ENCODE assay signal across 15 cellular contexts in the genomic region with DNA sequence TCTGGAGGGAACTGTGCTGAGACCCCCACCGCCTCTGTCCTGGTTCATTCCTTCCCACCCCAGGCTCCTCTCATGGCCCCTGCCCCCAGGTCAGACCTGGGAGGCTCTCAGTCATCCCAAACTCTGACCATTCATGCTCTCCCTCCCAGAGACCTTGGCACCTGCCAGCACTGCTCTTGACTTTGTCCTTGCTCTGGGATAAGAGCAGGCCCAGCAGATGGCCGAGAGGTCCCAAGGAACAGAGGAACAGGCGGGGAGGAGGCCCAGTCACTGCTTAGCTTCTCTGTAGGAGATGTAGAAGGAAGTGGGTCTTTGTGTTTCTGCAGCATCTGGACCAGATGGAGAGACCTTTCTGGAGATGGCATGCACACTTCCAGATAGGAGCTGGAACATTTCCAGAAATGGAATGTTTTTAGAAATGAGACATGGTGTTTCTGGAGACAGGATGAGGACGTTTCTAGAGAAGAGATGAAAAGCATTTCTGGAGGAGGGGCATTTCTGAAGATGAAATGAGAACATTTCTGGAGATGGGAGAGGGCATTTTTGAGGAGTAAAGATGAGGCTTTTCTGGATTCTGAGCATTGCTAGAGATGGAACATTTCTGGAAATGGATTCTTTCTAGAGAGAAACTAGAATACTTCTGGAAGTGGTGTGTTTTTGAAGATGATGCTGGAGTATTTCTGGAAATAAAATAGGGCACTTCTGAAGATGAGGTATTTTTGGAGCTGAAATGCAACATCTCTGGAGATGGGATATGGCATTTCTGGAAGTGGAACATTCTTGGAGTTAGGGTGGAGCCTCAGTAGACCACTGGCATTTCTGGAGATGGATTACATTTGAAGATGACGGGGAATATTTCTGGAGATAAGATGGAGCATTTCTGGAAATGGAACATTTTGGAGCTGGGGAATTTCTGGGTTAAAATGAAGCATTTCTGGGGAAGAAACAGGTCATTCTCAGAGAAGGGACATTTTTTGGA. TPM values are rescaled to one million over a fixed set of nuclear protein-coding genes. Genes with fewer than 3 reads are reported as not detected.
DNase-seq lines count a peak whose midpoint lies in the region; ATAC-seq and TF ChIP-seq lines count a peak whose summit lies in the region.
"Had no signal": no experiment of that assay in that cellular context is flagged by ENCODE, and none has a peak within 500 bp of the region (broad histone marks: within the 10 kb centered on the region; RNA-seq: fewer than 3 reads in every experiment).

No MANE protein-coding gene starts in this region.

- no peaks in the 10 kb centered on the region for H3K27me3 Mint-ChIP-seq in CD4-positive, alpha-beta T cell
- H3K27me3 Mint-ChIP-seq in neural crest cell (ENCODE audit: low read depth) = no peaks in the 10 kb centered on the region
- H3K27me3 Mint-ChIP-seq: stimulated activated naive B cell treated with anti-CD40 and anti-IgM and Interleukin-4, amounts not matched to agents 10 μg/mL and 1 μg/mL and 100 μg/mL, for 72 hours had no signal

- H3K4me3 ChIP-seq in cardiac fibroblast (replicated peaks in 1 of 2; ENCODE audit: low read depth in 2 of 2, low read length in 2 of 2) = no peak overlapping the region
- H3K4me3 ChIP-seq in body of pancreas = no peak overlapping the region
- no peak overlapping the region for H3K4me3 ChIP-seq in H7 (ENCODE audit: insufficient read depth, low read depth, low read length)
- H3K4me3 ChIP-seq: HAP-1, MG63 had no signal

- CTCF ChIA-PET in CD4-positive, alpha-beta T cell (lab: Charles Lee) = no interaction called here
- CTCF ChIA-PET in HEK293T (lab: Yijun Ruan, JAX) = interaction anchor here (0.7 kb wide), 1 partner anchor 12 kb away, joined by 3 read pairs; no protein-coding TSS in a partner anchor

- TF ChIP-seq CTCF in CD4-positive, alpha-beta T cell (IDR thresholded peaks at IDR 0.05) = no peak
- TF ChIP-seq CTCF in cardiac fibroblast (IDR thresholded peaks at IDR 0.05; ENCODE audit: low read depth, low read length) = no peak
- no peak for TF ChIP-seq CTCF in neural crest cell (conservative IDR thresholded peaks at IDR 0.05)
- no peak for TF ChIP-seq CTCF in body of pancreas (IDR thresholded peaks at IDR 0.05)

- TF ChIP-seq POLR2A in body of pancreas (IDR thresholded peaks at IDR 0.05) = no peak

- ATAC-seq in CD4-positive, alpha-beta T cell (ENCODE audit: poor library complexity) = no peak
- no peak for ATAC-seq in body of pancreas
- ATAC-seq: foreskin keratinocyte; stimulated activated naive B cell treated with anti-CD40 and anti-IgM and Interleukin-4, amounts not matched to agents 10 μg/mL and 1 μg/mL and 100 μg/mL, for 72 hours had no signal

- peak overlapping the region; percentile 1 for H3K4me3 Mint-ChIP-seq in CD4-positive, alpha-beta T cell
- peak overlapping the region; percentile 4 for H3K4me3 Mint-ChIP-seq in neural crest cell

- intact Hi-C loops in CD4-positive, alpha-beta T cell (cut with DNase I, micrococcal nuclease) = no loop called here
- intact Hi-C loops in body of pancreas (cut with DNase I) = no loop called here

- 54 to 69% methylated on average over 5 of the region's 5 CpGs for WGBS in body of pancreas, 2 donors

- no peaks in the 10 kb centered on the region for H3K9me3 Mint-ChIP-seq in CD4-positive, alpha-beta T cell
- no peaks in the 10 kb centered on the region for H3K9me3 Mint-ChIP-seq in neural crest cell
- H3K9me3 Mint-ChIP-seq: stimulated activated naive B cell treated with anti-CD40 and anti-IgM and Interleukin-4, amounts not matched to agents 10 μg/mL and 1 μg/mL and 100 μg/mL, for 72 hours had no signal

- peak overlapping the region; percentile 76 for H3K27ac Mint-ChIP-seq in CD4-positive, alpha-beta T cell
- peak overlapping the region; percentile 90 for H3K27ac Mint-ChIP-seq in neural crest cell (ENCODE audit: unreplicated experiment)

- POLR2A ChIA-PET in CD4-positive, alpha-beta T cell (lab: Charles Lee) = no interaction called here
- POLR2A ChIA-PET in HEK293T (lab: Yijun Ruan, JAX) = no interaction called here

- H3K27ac ChIP-seq in CD4-positive, alpha-beta T cell (ENCODE audit: low read depth, low read length) = no peak overlapping the region
- no peak overlapping the region for H3K27ac ChIP-seq in body of pancreas
- H3K27ac ChIP-seq: foreskin keratinocyte had no signal

- H3K36me3 ChIP-seq in body of pancreas (replicated peaks in 1 of 2; ENCODE audit: insufficient read depth in 1 of 2, low read depth in 2 of 2) (no peaks in the 10 kb centered on the region), H7 (replicated peaks; ENCODE audit: control insufficient read depth, insufficient read depth, low read length) (no peaks in the 10 kb centered on the region)
- H3K36me3 ChIP-seq: HAP-1, MG63 had no signal

- no peaks in the 10 kb centered on the region for H3K9me3 ChIP-seq in CD4-positive, alpha-beta T cell (ENCODE audit: control insufficient read depth, low read length)
- H3K9me3 ChIP-seq in body of pancreas = no peaks in the 10 kb centered on the region
- H3K9me3 ChIP-seq: HAP-1, MG63 had no signal

- no peaks in the 10 kb centered on the region for H3K36me3 Mint-ChIP-seq in CD4-positive, alpha-beta T cell (ENCODE audit: low read depth)
- no peaks in the 10 kb centered on the region for H3K36me3 Mint-ChIP-seq in neural crest cell (ENCODE audit: low read depth)

- no peaks in the 10 kb centered on the region for H3K27me3 ChIP-seq in CD4-positive, alpha-beta T cell (ENCODE audit: control insufficient read depth, insufficient read depth, low read length)
- H3K27me3 ChIP-seq in body of pancreas (no peaks in the 10 kb centered on the region), H7 (ENCODE audit: control insufficient read depth, insufficient read depth, low read length) (no peaks in the 10 kb centered on the region; the same call in 1 of the 2 replicates)
- H3K27me3 ChIP-seq: foreskin keratinocyte, MG63 had no signal

- no peak for DNase-seq in CD4-positive, alpha-beta T cell
- DNase-seq in HEK293T (ENCODE audit: extremely low spot score) (no peak), cardiac fibroblast (ENCODE audit: low read depth in 2 of 2) (peak; percentile 25 to 50), neural crest cell (ENCODE audit: low read depth, low spot score) (no peak), body of pancreas (no peak), H7 (no peak), Ammon's horn (ENCODE audit: low spot score) (no peak)
- DNase-seq: activated CD4-positive, CD25-positive, alpha-beta regulatory T cell; amygdala; effector CD4-positive, alpha-beta T cell; foreskin keratinocyte; MG63; stimulated activated CD4-positive, alpha-beta T cell treated with anti-CD3 and anti-CD28 coated beads, Interleukin-2, amount 100 ng/mL, for 48 hours; stimulated activated naive B cell treated with anti-CD40 and anti-IgM and Interleukin-4, amounts not matched to agents 10 μg/mL and 1 μg/mL and 100 μg/mL, for 72 hours had no signal

- peaks cover 40% of the 10 kb centered on the region for H3K4me1 Mint-ChIP-seq in CD4-positive, alpha-beta T cell (ENCODE audit: low read depth)
- H3K4me1 Mint-ChIP-seq in neural crest cell = peaks cover 56% of the 10 kb centered on the region

- peaks cover 38% of the 10 kb centered on the region for H3K4me1 ChIP-seq in body of pancreas
- H3K4me1 ChIP-seq: HAP-1 had no signal

TF ChIP-seq in HEK293T, 16 proteins besides CTCF, POLR2A, EP300 and RAD21:
- TF ChIP-seq FOXM1 (IDR thresholded peaks at IDR 0.05; ENCODE audit: borderline replicate concordance) = no peak
- peak; percentile 93 for TF ChIP-seq ARNT (IDR thresholded peaks at IDR 0.05)
- no peak for TF ChIP-seq SP1 (IDR thresholded peaks at IDR 0.05)
- no peak for TF ChIP-seq FOXA1 (IDR thresholded peaks at IDR 0.05)
- no peak for TF ChIP-seq ELF4 (IDR thresholded peaks at IDR 0.05)

RNA-seq across cellular contexts. Expression of a gene that starts 55.2 kb away (rescaled TPM):
- 10 to 100 TPM; 19.3 to 25.2 TPM for total RNA-seq in CD4-positive, alpha-beta T cell
- total RNA-seq in neural crest cell (53.6 and 54.0 TPM in 2 replicates), body of pancreas (10 to 100 TPM; 16.3 to 41.5 TPM)
- 11.3 and 13.7 TPM in 2 replicates for total RNA-seq in H7 (2014; rRNA removed; shearing (Covaris generic))

Comparison
In these comparisons a context has a peak if more than half of its experiments do, and no peak if none do; other contexts are left out.
1. DNase-seq: peak in cardiac fibroblast (2 of 2); none in CD4-positive, alpha-beta T cell (0 of 10), HEK293T (single experiment), neural crest cell (single experiment), body of pancreas (0 of 4), H7 (single experiment) and Ammon's horn (single experiment).